In genomic region chr1:15501208-15502032, GRCh38 we compare ENCODE assay signal across 9 cellular contexts. TPM values are rescaled to one million over a fixed set of nuclear protein-coding genes. Genes with fewer than 3 reads are reported as not detected.
DNase-seq lines count a peak whose midpoint lies in the region; ATAC-seq and TF ChIP-seq lines count a peak whose summit lies in the region.
"Had no signal": no experiment of that assay in that cellular context is flagged by ENCODE, and none has a peak within 500 bp of the region (broad histone marks: within the 10 kb centered on the region; RNA-seq: fewer than 3 reads in every experiment).

No MANE protein-coding gene starts in this region.

- DNase-seq in A673 (ENCODE audit: low spot score) (peak; percentile 73), GM19238 (ENCODE audit: insufficient read length, low spot score) (peak; percentile 62), NCI-H2227 treated with DMSO at 0.1 percent for 48 hours (lab: John Stamatoyannopoulos, UW) (peak; percentile 16), memory B cell (ENCODE audit: low spot score in 2 of 2) (peak; percentile 39 to 54)
- peak; percentile 52 for DNase-seq in activated CD4-positive, CD25-positive, alpha-beta regulatory T cell treated with anti-CD3 and anti-CD28 coated beads, Interleukin-2, amount 50 U/mL, for 72 hours
- DNase-seq in effector CD4-positive, alpha-beta T cell: peak; percentile 19
- peak; percentile 39 to 62 for DNase-seq in stimulated activated naive CD8-positive, alpha-beta T cell treated with anti-CD3 and anti-CD28 coated beads, Interleukin-15, amount 100 ng/mL, for 72 hours

- no peaks in the 10 kb centered on the region for H3K27me3 ChIP-seq in A673 (replicated peaks; ENCODE audit: insufficient read depth, low read depth, low read length, poor library complexity)

- H3K4me3 Mint-ChIP-seq in memory B cell: no peak overlapping the region
- no peak overlapping the region for H3K4me3 Mint-ChIP-seq in stimulated activated naive CD8-positive, alpha-beta T cell treated with anti-CD3 and anti-CD28 coated beads, Interleukin-15, amount 100 ng/mL, for 72 hours
- H3K4me3 Mint-ChIP-seq in stimulated activated memory B cell treated with anti-CD40 and anti-IgM and Interleukin-4, amounts not matched to agents 10 μg/mL and 1 μg/mL and 100 μg/mL, for 72 hours: no peak overlapping the region

- ATAC-seq in memory B cell (ENCODE audit: low read depth): peak; percentile 78
- ATAC-seq in stimulated activated naive CD8-positive, alpha-beta T cell treated with anti-CD3 and anti-CD28 coated beads, Interleukin-15, amount 100 ng/mL, for 72 hours: peak; percentile 64
- no peak for ATAC-seq in stimulated activated memory B cell treated with anti-CD40 and anti-IgM and Interleukin-4, amounts not matched to agents 10 μg/mL and 1 μg/mL and 100 μg/mL, for 72 hours

- POLR2A ChIA-PET in A673 (lab: Charles Lee; ENCODE audit: low non-redundant PET): no interaction called here

- H3K27ac Mint-ChIP-seq in memory B cell: no peak overlapping the region
- H3K27ac Mint-ChIP-seq in stimulated activated naive CD8-positive, alpha-beta T cell treated with anti-CD3 and anti-CD28 coated beads, Interleukin-15, amount 100 ng/mL, for 72 hours: peak overlapping the region in 1 of 2 donors; percentile 12
- no peak overlapping the region for H3K27ac Mint-ChIP-seq in stimulated activated memory B cell treated with anti-CD40 and anti-IgM and Interleukin-4, amounts not matched to agents 10 μg/mL and 1 μg/mL and 100 μg/mL, for 72 hours

- peak; percentile 89 for TF ChIP-seq CTCF in A673 (conservative IDR thresholded peaks at IDR 0.05; ENCODE audit: low read depth, low read length)

- CTCF ChIA-PET in A673 (lab: Charles Lee): no interaction called here

- H3K27me3 Mint-ChIP-seq in memory B cell: no peaks in the 10 kb centered on the region
- no peaks in the 10 kb centered on the region for H3K27me3 Mint-ChIP-seq in stimulated activated naive CD8-positive, alpha-beta T cell treated with anti-CD3 and anti-CD28 coated beads, Interleukin-15, amount 100 ng/mL, for 72 hours
- no peaks in the 10 kb centered on the region for H3K27me3 Mint-ChIP-seq in stimulated activated memory B cell treated with anti-CD40 and anti-IgM and Interleukin-4, amounts not matched to agents 10 μg/mL and 1 μg/mL and 100 μg/mL, for 72 hours

- peaks cover 3% of the 10 kb centered on the region for H3K9me3 Mint-ChIP-seq in memory B cell
- H3K9me3 Mint-ChIP-seq in stimulated activated naive CD8-positive, alpha-beta T cell treated with anti-CD3 and anti-CD28 coated beads, Interleukin-15, amount 100 ng/mL, for 72 hours: no peaks in the 10 kb centered on the region
- no peaks in the 10 kb centered on the region for H3K9me3 Mint-ChIP-seq in stimulated activated memory B cell treated with anti-CD40 and anti-IgM and Interleukin-4, amounts not matched to agents 10 μg/mL and 1 μg/mL and 100 μg/mL, for 72 hours

- H3K36me3 Mint-ChIP-seq in memory B cell: peaks cover 24% of the 10 kb centered on the region
- peaks cover 48% of the 10 kb centered on the region for H3K36me3 Mint-ChIP-seq in stimulated activated memory B cell treated with anti-CD40 and anti-IgM and Interleukin-4, amounts not matched to agents 10 μg/mL and 1 μg/mL and 100 μg/mL, for 72 hours

- H3K9me3 ChIP-seq in A673 (ENCODE audit: low read depth, low read length, poor library complexity, severe bottlenecking): no peaks in the 10 kb centered on the region

- H3K36me3 ChIP-seq in A673 (ENCODE audit: insufficient read depth, low read length, poor library complexity, severe bottlenecking): no peaks in the 10 kb centered on the region

- no TSS peak for BruUV-seq in A673 (replicated peaks; lab: Mats Ljungman, UMichigan)

- no peak overlapping the region for H3K4me3 ChIP-seq in A673 (ENCODE audit: low read depth, low read length, poor library complexity, severe bottlenecking)

- intact Hi-C loops in A673 (cut with micrococcal nuclease; ENCODE audit: unreplicated experiment): loop anchor here (5.0 kb wide), 1 partner anchor 179 kb away; no protein-coding TSS in a partner anchor

- H3K4me1 Mint-ChIP-seq in memory B cell: no peaks in the 10 kb centered on the region
- no peaks in the 10 kb centered on the region for H3K4me1 Mint-ChIP-seq in stimulated activated naive CD8-positive, alpha-beta T cell treated with anti-CD3 and anti-CD28 coated beads, Interleukin-15, amount 100 ng/mL, for 72 hours
- H3K4me1 Mint-ChIP-seq in stimulated activated memory B cell treated with anti-CD40 and anti-IgM and Interleukin-4, amounts not matched to agents 10 μg/mL and 1 μg/mL and 100 μg/mL, for 72 hours: no peaks in the 10 kb centered on the region

- no peaks in the 10 kb centered on the region for H3K4me1 ChIP-seq in A673 (ENCODE audit: insufficient read depth, low read length, poor library complexity, severe bottlenecking)

- no peak overlapping the region for H3K27ac ChIP-seq in A673 (ENCODE audit: low read depth, low read length, poor library complexity, severe bottlenecking)

RNA-seq across cellular contexts. Expression of gene CASP9, which starts 22.6 kb away (rescaled TPM):
- 7.0 and 8.9 TPM in 2 replicates for total RNA-seq in A673 (2021)

RNA-seq across cellular contexts. Expression of gene DNAJC16, which starts 25.2 kb away (rescaled TPM):
- total RNA-seq in A673 (2021): 17.1 and 18.6 TPM in 2 replicates

RNA-seq across cellular contexts. Expression of gene CELA2B, which starts 25.5 kb away (rescaled TPM):
- total RNA-seq in A673 (2021): not detected in 2 replicates
- total RNA-seq: glomerular endothelial cell had no signal

RNA-seq across cellular contexts. Expression of gene CELA2A, which starts 44.9 kb away (rescaled TPM):
- not detected in 2 replicates for total RNA-seq in A673 (2021)
- total RNA-seq: glomerular endothelial cell had no signal

Comparison
In these comparisons a context has a peak if more than half of its experiments do, and no peak if none do; other contexts are left out.
1. DNase-seq: peak in every context shown above with its lines; median percentile 73 in A673; 62 in GM19238; 52 in activated CD4-positive, CD25-positive, alpha-beta regulatory T cell treated with anti-CD3 and anti-CD28 coated beads, Interleukin-2, amount 50 U/mL, for 72 hours; 50 in stimulated activated naive CD8-positive, alpha-beta T cell treated with anti-CD3 and anti-CD28 coated beads, Interleukin-15, amount 100 ng/mL, for 72 hours; 46 in memory B cell; 19 in effector CD4-positive, alpha-beta T cell; 16 in NCI-H2227 treated with DMSO at 0.1 percent for 48 hours.